25 cellular contexts compared by ENCODE assay signal in genomic region chr7:158165711-158166110, GRCh38.
"Had no signal": no experiment of that assay in that cellular context is flagged by ENCODE, and none has a peak within 500 bp of the region (broad histone marks: within the 10 kb centered on the region; RNA-seq: fewer than 3 reads in every experiment).

No MANE protein-coding gene starts in this region.

- H3K9me3 ChIP-seq: ascending aorta had no signal

- H3K4me3 ChIP-seq: ascending aorta, cardiac muscle cell had no signal

- DNase-seq: activated B cell treated with CpG ODN at 0.5 μM for 24 hours; activated CD4-positive, alpha-beta memory T cell treated with anti-CD3 and anti-CD28 coated beads for 36 hours; activated CD4-positive, alpha-beta T cell treated with anti-CD3 and anti-CD28 coated beads for 4 hours; activated CD4-positive, alpha-beta T cell treated with anti-CD3 and anti-CD28 coated beads, Interleukin-2, amount 10 ng/mL, durations not matched to agents 24 days and 14 days; activated CD4-positive, alpha-beta T cell treated with anti-CD3 and anti-CD28 coated beads, Interleukin-2, amount 50 U/mL, for 1 hour; activated CD4-positive, alpha-beta T cell treated with anti-CD3 and anti-CD28 coated beads, Interleukin-2, amount 50 U/mL, for 4 hours; activated CD4-positive, CD25-positive, alpha-beta regulatory T cell treated with anti-CD3 and anti-CD28 coated beads, Interleukin-2, amount 50 U/mL, for 72 hours; activated CD8-positive, alpha-beta T cell treated with anti-CD3 and anti-CD28 coated beads for 36 hours; activated effector memory CD4-positive, alpha-beta T cell treated with Interleukin-2 at 50 U/mL for 16 hours; activated gamma-delta T cell; activated naive CD4-positive, alpha-beta T cell treated with anti-CD3 and anti-CD28 coated beads, Interleukin-2, amount 10 ng/mL, durations not matched to agents 7 days and 5 days; activated naive CD4-positive, alpha-beta T cell treated with Interleukin-2 at 50 U/mL for 16 hours; activated naive CD8-positive, alpha-beta T cell treated with anti-CD3 and anti-CD28 coated beads, Interleukin-2, amount 10 ng/mL, durations not matched to agents 7 days and 5 days; activated naive CD8-positive, alpha-beta T cell treated with anti-CD3 and anti-CD28 coated beads, Interleukin-2, amount 50 U/mL, for 24 hours; activated T-cell treated with anti-CD3 and anti-CD28 coated beads for 4 hours; activated T-cell treated with anti-CD3 and anti-CD28 coated beads, Interleukin-2, amount 50 U/mL, for 1 hour; activated T-cell treated with anti-CD3 and anti-CD28 coated beads, Interleukin-2, amount 50 U/mL, for 48 hours; amygdala; cerebellar nuclear complex; T-helper 1 cell; T-helper 2 cell; T-helper 9 cell had no signal

- H3K27me3 ChIP-seq: ascending aorta, cardiac muscle cell had no signal

- H3K4me1 ChIP-seq: ascending aorta had no signal

- H3K36me3 ChIP-seq: ascending aorta, cardiac muscle cell had no signal

- H3K27ac ChIP-seq: ascending aorta, cardiac muscle cell, VCaP had no signal
